Comparison of ENCODE assay signal across 29 cellular contexts in the genomic region with DNA sequence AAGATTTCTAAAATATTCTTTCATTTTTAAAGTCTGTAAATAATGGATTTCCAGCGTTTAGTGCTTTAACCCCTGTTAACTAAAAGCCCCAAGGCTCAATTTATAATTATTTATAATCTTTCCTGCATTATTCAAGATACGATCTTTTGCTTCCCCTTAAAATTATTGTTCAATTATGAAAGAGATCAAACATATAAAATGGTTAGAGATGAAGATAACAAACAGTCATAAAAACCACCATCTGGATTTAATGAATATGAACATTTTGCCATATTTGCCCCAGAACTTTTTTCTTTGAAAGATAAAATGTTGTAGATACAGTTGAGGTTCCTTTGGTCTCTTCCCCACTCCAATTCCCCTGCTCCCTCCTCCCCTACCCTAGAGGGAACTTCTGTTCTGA.
"Had no signal": no experiment of that assay in that cellular context is flagged by ENCODE, and none has a peak within 500 bp of the region (broad histone marks: within the 10 kb centered on the region; RNA-seq: fewer than 3 reads in every experiment).

No MANE protein-coding gene starts in this region.

- ATAC-seq: activated CD4-positive, alpha-beta T cell treated with anti-CD3 and anti-CD28 coated beads for 36 hours; activated CD8-positive, alpha-beta memory T cell treated with anti-CD3 and anti-CD28 coated beads, Interleukin-2, amount 10 ng/mL, durations not matched to agents 7 days and 5 days; activated CD8-positive, alpha-beta T cell treated with anti-CD3 and anti-CD28 coated beads, Interleukin-2, amount 10 ng/mL, durations not matched to agents 7 days and 5 days; activated naive CD4-positive, alpha-beta T cell treated with anti-CD3 and anti-CD28 coated beads, Interleukin-2, amount 50 U/mL, for 72 hours; activated T-cell treated with anti-CD3 and anti-CD28 coated beads, Interleukin-2, amount 50 U/mL, for 72 hours; foreskin keratinocyte; gastrocnemius medialis had no signal

- H3K9me3 ChIP-seq: breast epithelium, colonic mucosa, gastrocnemius medialis had no signal

- H3K27ac ChIP-seq: ascending aorta, breast epithelium, cardiac muscle cell, colonic mucosa, esophagus muscularis mucosa, foreskin keratinocyte, gastrocnemius medialis had no signal

- H3K36me3 ChIP-seq: breast epithelium, cardiac muscle cell, colonic mucosa, gastrocnemius medialis had no signal

- H3K4me1 Mint-ChIP-seq: brain, endodermal cell had no signal

- H3K4me3 ChIP-seq: ascending aorta, breast epithelium, cardiac muscle cell, colonic mucosa, esophagus muscularis mucosa, gastrocnemius medialis had no signal

- H3K27ac Mint-ChIP-seq: activated CD4-positive, alpha-beta memory T cell treated with anti-CD3 and anti-CD28 coated beads for 36 hours; activated CD4-positive, alpha-beta T cell treated with anti-CD3 and anti-CD28 coated beads for 36 hours; activated CD4-positive, alpha-beta T cell treated with anti-CD3 and anti-CD28 coated beads, Interleukin-2, amount 10 ng/mL, durations not matched to agents 24 days and 14 days; activated CD8-positive, alpha-beta memory T cell treated with anti-CD3 and anti-CD28 coated beads, Interleukin-2, amount 10 ng/mL, durations not matched to agents 7 days and 5 days; activated CD8-positive, alpha-beta T cell treated with anti-CD3 and anti-CD28 coated beads, Interleukin-2, amount 10 ng/mL, durations not matched to agents 7 days and 5 days; activated naive CD4-positive, alpha-beta T cell treated with anti-CD3 and anti-CD28 coated beads, Interleukin-2, amount 10 ng/mL, durations not matched to agents 7 days and 5 days; activated naive CD4-positive, alpha-beta T cell treated with anti-CD3 and anti-CD28 coated beads, Interleukin-2, amount 50 U/mL, for 72 hours; activated naive CD8-positive, alpha-beta T cell treated with anti-CD3 and anti-CD28 coated beads, Interleukin-2, amount 10 ng/mL, durations not matched to agents 7 days and 5 days; activated T-cell treated with anti-CD3 and anti-CD28 coated beads, Interleukin-2, amount 50 U/mL, for 72 hours; brain; endodermal cell had no signal

- DNase-seq: activated CD4-positive, alpha-beta memory T cell treated with anti-CD3 and anti-CD28 coated beads for 36 hours; activated CD4-positive, alpha-beta T cell treated with anti-CD3 and anti-CD28 coated beads for 36 hours; activated CD4-positive, alpha-beta T cell treated with anti-CD3 and anti-CD28 coated beads, Interleukin-2, amount 10 ng/mL, durations not matched to agents 24 days and 14 days; activated CD4-positive, CD25-positive, alpha-beta regulatory T cell; activated CD4-positive, CD25-positive, alpha-beta regulatory T cell treated with anti-CD3 and anti-CD28 coated beads, Interleukin-2, amount 50 U/mL, for 72 hours; activated CD8-positive, alpha-beta memory T cell treated with anti-CD3 and anti-CD28 coated beads, Interleukin-2, amount 10 ng/mL, durations not matched to agents 7 days and 5 days; activated CD8-positive, alpha-beta memory T cell treated with anti-CD3 and anti-CD28 coated beads, Interleukin-2, amount 50 U/mL, for 4 hours; activated CD8-positive, alpha-beta T cell treated with anti-CD3 and anti-CD28 coated beads, Interleukin-2, amount 10 ng/mL, durations not matched to agents 7 days and 5 days; activated gamma-delta T cell; activated naive CD4-positive, alpha-beta T cell; activated naive CD4-positive, alpha-beta T cell treated with anti-CD3 and anti-CD28 coated beads, Interleukin-2, amount 10 ng/mL, durations not matched to agents 7 days and 5 days; activated naive CD8-positive, alpha-beta T cell treated with anti-CD3 and anti-CD28 coated beads, Interleukin-2, amount 10 ng/mL, durations not matched to agents 7 days and 5 days; activated T-cell treated with anti-CD3 and anti-CD28 coated beads, Interleukin-2, amount 50 U/mL, for 1 hour; activated T-cell treated with anti-CD3 and anti-CD28 coated beads, Interleukin-2, amount 50 U/mL, for 72 hours; central memory CD4-positive, alpha-beta T cell; cerebellar nuclear complex; colonic mucosa; effector CD8-positive, alpha-beta T cell; endodermal cell; erythroblast; foreskin keratinocyte; gastrocnemius medialis; T-helper 2 cell had no signal

- H3K4me3 Mint-ChIP-seq: activated CD4-positive, alpha-beta memory T cell treated with anti-CD3 and anti-CD28 coated beads for 36 hours; activated CD4-positive, alpha-beta T cell treated with anti-CD3 and anti-CD28 coated beads for 36 hours; activated CD4-positive, alpha-beta T cell treated with anti-CD3 and anti-CD28 coated beads, Interleukin-2, amount 10 ng/mL, durations not matched to agents 24 days and 14 days; activated CD8-positive, alpha-beta memory T cell treated with anti-CD3 and anti-CD28 coated beads, Interleukin-2, amount 10 ng/mL, durations not matched to agents 7 days and 5 days; activated CD8-positive, alpha-beta T cell treated with anti-CD3 and anti-CD28 coated beads, Interleukin-2, amount 10 ng/mL, durations not matched to agents 7 days and 5 days; activated naive CD4-positive, alpha-beta T cell treated with anti-CD3 and anti-CD28 coated beads, Interleukin-2, amount 10 ng/mL, durations not matched to agents 7 days and 5 days; activated naive CD8-positive, alpha-beta T cell treated with anti-CD3 and anti-CD28 coated beads, Interleukin-2, amount 10 ng/mL, durations not matched to agents 7 days and 5 days; activated T-cell treated with anti-CD3 and anti-CD28 coated beads, Interleukin-2, amount 50 U/mL, for 72 hours; brain; endodermal cell had no signal

- H3K27me3 ChIP-seq: ascending aorta, breast epithelium, cardiac muscle cell, colonic mucosa, esophagus muscularis mucosa, foreskin keratinocyte, gastrocnemius medialis had no signal

- H3K27me3 Mint-ChIP-seq: activated CD4-positive, alpha-beta memory T cell treated with anti-CD3 and anti-CD28 coated beads for 36 hours; activated CD4-positive, alpha-beta T cell treated with anti-CD3 and anti-CD28 coated beads for 36 hours; activated CD4-positive, alpha-beta T cell treated with anti-CD3 and anti-CD28 coated beads, Interleukin-2, amount 10 ng/mL, durations not matched to agents 24 days and 14 days; activated CD8-positive, alpha-beta memory T cell treated with anti-CD3 and anti-CD28 coated beads, Interleukin-2, amount 10 ng/mL, durations not matched to agents 7 days and 5 days; activated naive CD4-positive, alpha-beta T cell treated with anti-CD3 and anti-CD28 coated beads, Interleukin-2, amount 10 ng/mL, durations not matched to agents 7 days and 5 days; activated naive CD8-positive, alpha-beta T cell treated with anti-CD3 and anti-CD28 coated beads, Interleukin-2, amount 10 ng/mL, durations not matched to agents 7 days and 5 days; brain had no signal

- H3K4me1 ChIP-seq: ascending aorta, breast epithelium, colonic mucosa, foreskin keratinocyte, gastrocnemius medialis had no signal
